In genomic region chr20:37401930-37402675, GRCh38 we compare ENCODE assay signal across 14 cellular contexts. TPM values are rescaled to one million over a fixed set of nuclear protein-coding genes. Genes with fewer than 3 reads are reported as not detected.
DNase-seq lines count a peak whose midpoint lies in the region; ATAC-seq and TF ChIP-seq lines count a peak whose summit lies in the region.
"Had no signal": no experiment of that assay in that cellular context is flagged by ENCODE, and none has a peak within 500 bp of the region (broad histone marks: within the 10 kb centered on the region; RNA-seq: fewer than 3 reads in every experiment).

No MANE protein-coding gene starts in this region.

- POLR2A ChIA-PET in activated CD4-positive, alpha-beta T cell treated with anti-CD3 and anti-CD28 coated beads for 36 hours (lab: Charles Lee): no interaction called here
- POLR2A ChIA-PET in GM10248 (lab: Yijun Ruan, JAX): no interaction called here

- ATAC-seq in right cardiac atrium (no peak), Right ventricle myocardium inferior (no peak), left lobe of liver (peak; percentile 38)
- ATAC-seq in activated CD4-positive, alpha-beta T cell treated with anti-CD3 and anti-CD28 coated beads for 36 hours: no peak

- peaks cover 5% of the 10 kb centered on the region for H3K4me1 ChIP-seq in right cardiac atrium (ENCODE audit: control insufficient read depth, insufficient read depth, low read length)

- intact Hi-C loops in right cardiac atrium (cut with DNase I) (no loop called here), Right ventricle myocardium inferior (cut with DNase I) (no loop called here)
- intact Hi-C loops in activated CD4-positive, alpha-beta T cell treated with anti-CD3 and anti-CD28 coated beads for 36 hours (cut with DNase I, micrococcal nuclease): no loop called here

- no peaks in the 10 kb centered on the region for H3K9me3 ChIP-seq in right cardiac atrium (ENCODE audit: control insufficient read depth, low read length)
- H3K9me3 ChIP-seq: BLaER1, HAP-1 had no signal

- CTCF ChIA-PET in activated CD4-positive, alpha-beta T cell treated with anti-CD3 and anti-CD28 coated beads for 36 hours (lab: Charles Lee): no interaction called here
- CTCF ChIA-PET in GM10248 (lab: Yijun Ruan, JAX): interaction anchor here (1.7 kb wide), 1 partner anchor 17 kb away, joined by 3 read pairs; no protein-coding TSS in a partner anchor

- WGBS in right cardiac atrium: 82% methylated on average over 30 of the region's 30 CpGs

- H3K4me1 Mint-ChIP-seq in nephron progenitor cell: peaks cover 16% of the 10 kb centered on the region
- peaks cover 7% of the 10 kb centered on the region for H3K4me1 Mint-ChIP-seq in activated CD4-positive, alpha-beta T cell treated with anti-CD3 and anti-CD28 coated beads for 36 hours

- DNase-seq in right cardiac atrium: peak in 2 of 3 donors; percentile 40 to 50
- DNase-seq in Right ventricle myocardium inferior (ENCODE audit: missing footprints): no peak
- DNase-seq in left lobe of liver (ENCODE audit: low spot score): peak; percentile 66
- DNase-seq in nephron progenitor cell: no peak
- DNase-seq in activated CD4-positive, alpha-beta T cell treated with anti-CD3 and anti-CD28 coated beads for 36 hours: no peak
- DNase-seq in GM10248 (ENCODE audit: extremely low spot score): no peak
- no peak for DNase-seq in GOT3 (lab: John Stamatoyannopoulos, UW)
- DNase-seq: 8988T; CD4-positive, alpha-beta memory T cell; DMS79 treated with DMSO at 0.1 percent for 48 hours; GF-D8 had no signal

- TF ChIP-seq CTCF in nephron progenitor cell (IDR thresholded peaks at IDR 0.05) (no peak), GM10248 (IDR thresholded peaks at IDR 0.05; ENCODE audit: control extremely low read depth, extremely low read depth, low read depth, missing control alignments) (no peak)

- H3K27me3 ChIP-seq in right cardiac atrium (ENCODE audit: control insufficient read depth, insufficient read depth): no peaks in the 10 kb centered on the region
- H3K27me3 ChIP-seq: BLaER1 had no signal

- H3K27me3 Mint-ChIP-seq in nephron progenitor cell (ENCODE audit: low read depth, poor library complexity): peaks cover 5% of the 10 kb centered on the region
- peaks cover 4% of the 10 kb centered on the region for H3K27me3 Mint-ChIP-seq in activated CD4-positive, alpha-beta T cell treated with anti-CD3 and anti-CD28 coated beads for 36 hours
- H3K27me3 Mint-ChIP-seq: CD4-positive, alpha-beta memory T cell had no signal

- peak overlapping the region; percentile 90 for H3K27ac Mint-ChIP-seq in nephron progenitor cell
- no peak overlapping the region for H3K27ac Mint-ChIP-seq in activated CD4-positive, alpha-beta T cell treated with anti-CD3 and anti-CD28 coated beads for 36 hours
- H3K27ac Mint-ChIP-seq: CD14-positive monocyte had no signal

- H3K36me3 Mint-ChIP-seq in nephron progenitor cell (ENCODE audit: low read depth): peaks cover 31% of the 10 kb centered on the region
- no peaks in the 10 kb centered on the region for H3K36me3 Mint-ChIP-seq in activated CD4-positive, alpha-beta T cell treated with anti-CD3 and anti-CD28 coated beads for 36 hours (ENCODE audit: low read depth)
- H3K36me3 Mint-ChIP-seq: CD4-positive, alpha-beta memory T cell had no signal

- H3K4me3 ChIP-seq in right cardiac atrium (ENCODE audit: low read length): no peak overlapping the region
- H3K4me3 ChIP-seq: BLaER1, HAP-1 had no signal

- no peaks in the 10 kb centered on the region for H3K9me3 Mint-ChIP-seq in nephron progenitor cell
- no peaks in the 10 kb centered on the region for H3K9me3 Mint-ChIP-seq in activated CD4-positive, alpha-beta T cell treated with anti-CD3 and anti-CD28 coated beads for 36 hours (ENCODE audit: low read depth)
- H3K9me3 Mint-ChIP-seq: CD4-positive, alpha-beta memory T cell had no signal

- no peak overlapping the region for H3K4me3 Mint-ChIP-seq in nephron progenitor cell
- no peak overlapping the region for H3K4me3 Mint-ChIP-seq in activated CD4-positive, alpha-beta T cell treated with anti-CD3 and anti-CD28 coated beads for 36 hours
- H3K4me3 Mint-ChIP-seq: CD14-positive monocyte; CD4-positive, alpha-beta memory T cell had no signal

- no peak overlapping the region for H3K27ac ChIP-seq in right cardiac atrium (ENCODE audit: low read length)
- H3K27ac ChIP-seq: BLaER1 had no signal

RNA-seq across cellular contexts. Expression of gene SRC, which starts 56.2 kb away (rescaled TPM):
- total RNA-seq in right cardiac atrium: 10 to 100 TPM; 11.8 to 14.0 (median 13.4) TPM
- 9.5 TPM for polyA plus RNA-seq in right cardiac atrium
- total RNA-seq in Right ventricle myocardium inferior: 6.0 TPM
- 9.6 TPM for total RNA-seq in left lobe of liver
- total RNA-seq in activated CD4-positive, alpha-beta T cell treated with anti-CD3 and anti-CD28 coated beads for 36 hours: 1 to 10 TPM; 4.2 to 5.7 TPM

Comparison
In these comparisons a context has a peak if more than half of its experiments do, and no peak if none do; other contexts are left out.
1. DNase-seq: peak in right cardiac atrium (2 of 3) and left lobe of liver (single experiment); none in Right ventricle myocardium inferior (single experiment), nephron progenitor cell (single experiment), activated CD4-positive, alpha-beta T cell treated with anti-CD3 and anti-CD28 coated beads for 36 hours (single experiment), GM10248 (single experiment) and GOT3 (single experiment).